15 cellular contexts compared by ENCODE assay signal in the genomic region with DNA sequence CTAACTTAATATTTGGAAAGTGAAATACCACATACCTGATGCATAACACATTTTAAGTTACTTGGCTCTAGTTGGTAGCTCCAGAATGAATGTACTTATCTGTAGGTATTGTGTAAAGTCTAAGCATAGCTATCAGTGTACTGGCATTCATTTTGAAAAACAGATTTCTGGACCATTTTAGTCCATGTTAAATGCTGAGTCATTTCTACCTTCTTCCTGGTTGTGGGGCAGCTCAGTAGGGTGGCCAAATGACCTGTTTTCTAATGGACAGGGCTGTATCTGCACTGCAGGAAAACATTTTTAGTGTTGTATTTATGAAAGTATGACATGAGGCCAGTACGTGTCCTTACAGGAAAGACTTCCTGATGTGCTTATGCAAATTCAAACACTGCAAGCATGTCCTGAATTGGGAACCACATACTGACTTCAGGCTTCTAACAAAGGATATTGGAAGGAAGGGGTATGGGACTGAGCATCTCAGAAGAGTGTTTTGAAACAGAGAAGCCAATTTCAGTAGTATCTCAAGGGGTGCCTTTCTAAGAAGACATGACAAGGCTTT.
DNase-seq lines count a peak whose midpoint lies in the region; ATAC-seq and TF ChIP-seq lines count a peak whose summit lies in the region.
"Had no signal": no experiment of that assay in that cellular context is flagged by ENCODE, and none has a peak within 500 bp of the region (broad histone marks: within the 10 kb centered on the region; RNA-seq: fewer than 3 reads in every experiment).

No MANE protein-coding gene starts in this region.

- in situ Hi-C loops in GM13976 (cut with MboI; ENCODE audit: low sequenced_read_pairs, unreplicated experiment) = no loop called here

- intact Hi-C loops in activated CD4-positive, alpha-beta T cell treated with anti-CD3 and anti-CD28 coated beads, Interleukin-2, amount 10 ng/mL, durations not matched to agents 24 days and 14 days (cut with micrococcal nuclease) = no loop called here
- intact Hi-C loops in lower leg skin (cut with DNase I; ENCODE audit: low total_unique reads) = no loop called here

- no peak overlapping the region for H3K9ac ChIP-seq in adipocyte (ENCODE audit: low read length)

- WGBS in lower leg skin, 2 donors = 14 to 21% methylated on average over 1 of the region's 1 CpG

- no peaks in the 10 kb centered on the region for H3K27me3 Mint-ChIP-seq in activated CD4-positive, alpha-beta T cell treated with anti-CD3 and anti-CD28 coated beads, Interleukin-2, amount 10 ng/mL, durations not matched to agents 24 days and 14 days

- DNase-seq in activated CD4-positive, alpha-beta T cell treated with anti-CD3 and anti-CD28 coated beads, Interleukin-2, amount 10 ng/mL, durations not matched to agents 24 days and 14 days = peak; percentile 60
- no peak for DNase-seq in activated CD4-positive, alpha-beta T cell treated with anti-CD3 and anti-CD28 coated beads, Interleukin-2, amount 50 U/mL, for 48 hours
- DNase-seq in adipocyte (ENCODE audit: low read depth) (peak; percentile 2), lower leg skin (ENCODE audit: low spot score in 2 of 2) (no peak), GM13976 (ENCODE audit: low spot score) (no peak), NOMO-1 (lab: John Stamatoyannopoulos, UW; ENCODE audit: unreplicated experiment in 2 of 2) (no peak), NCI-H187 treated with DMSO at 0.1 percent for 48 hours (lab: John Stamatoyannopoulos, UW) (no peak)
- DNase-seq: 8988T; activated CD4-positive, alpha-beta T cell treated with anti-CD3 and anti-CD28 coated beads, Interleukin-2, amount 50 U/mL, for 4 hours; DMS153; NCI-H1436; NCI-H748 treated with DMSO at 0.1 percent for 48 hours; retina; SW 1271 had no signal

- peaks cover 30% of the 10 kb centered on the region for H3K4me1 Mint-ChIP-seq in activated CD4-positive, alpha-beta T cell treated with anti-CD3 and anti-CD28 coated beads, Interleukin-2, amount 10 ng/mL, durations not matched to agents 24 days and 14 days

- ATAC-seq in HG02623 (IDR thresholded peaks at IDR 0.05; ENCODE audit: unreplicated experiment) = peak; percentile 30

- TF ChIP-seq POLR2A in lower leg skin (IDR thresholded peaks at IDR 0.05) = no peak

- H3K9me3 Mint-ChIP-seq in activated CD4-positive, alpha-beta T cell treated with anti-CD3 and anti-CD28 coated beads, Interleukin-2, amount 10 ng/mL, durations not matched to agents 24 days and 14 days = peaks cover 48% of the 10 kb centered on the region

- peak overlapping the region; percentile 55 for H3K4me3 Mint-ChIP-seq in activated CD4-positive, alpha-beta T cell treated with anti-CD3 and anti-CD28 coated beads, Interleukin-2, amount 10 ng/mL, durations not matched to agents 24 days and 14 days

- TF ChIP-seq CTCF in lower leg skin (IDR thresholded peaks at IDR 0.05) = no peak
- no peak for TF ChIP-seq CTCF in GM13976 (IDR thresholded peaks at IDR 0.05; ENCODE audit: borderline replicate concordance, control extremely low read depth, extremely low read depth, insufficient read depth, missing control alignments)

- no peaks in the 10 kb centered on the region for H3K27me3 ChIP-seq in adipocyte (replicated peaks; ENCODE audit: control insufficient read depth, insufficient read depth, low read length)

- H3K4me1 ChIP-seq in adipocyte (ENCODE audit: control insufficient read depth, insufficient read depth, low read length) = no peaks in the 10 kb centered on the region

- no peaks in the 10 kb centered on the region for H3K36me3 ChIP-seq in adipocyte (ENCODE audit: control insufficient read depth, insufficient read depth, low read length, severe bottlenecking)

- H3K9me3 ChIP-seq in adipocyte (ENCODE audit: control insufficient read depth, low read length) = peaks cover 4% of the 10 kb centered on the region

- peaks cover 53% of the 10 kb centered on the region for H3K36me3 Mint-ChIP-seq in activated CD4-positive, alpha-beta T cell treated with anti-CD3 and anti-CD28 coated beads, Interleukin-2, amount 10 ng/mL, durations not matched to agents 24 days and 14 days (ENCODE audit: low read depth)

- H3K4me3 ChIP-seq in adipocyte (ENCODE audit: low read length) = no peak overlapping the region
- peak overlapping the region; percentile 3 for H3K4me3 ChIP-seq in lower leg skin (ENCODE audit: low read depth, poor library complexity, severe bottlenecking)

- peak overlapping the region; percentile 2 for H3K27ac Mint-ChIP-seq in activated CD4-positive, alpha-beta T cell treated with anti-CD3 and anti-CD28 coated beads, Interleukin-2, amount 10 ng/mL, durations not matched to agents 24 days and 14 days

Comparison
In these comparisons a context has a peak if more than half of its experiments do, and no peak if none do; other contexts are left out.
1. DNase-seq: peak in activated CD4-positive, alpha-beta T cell treated with anti-CD3 and anti-CD28 coated beads, Interleukin-2, amount 10 ng/mL, durations not matched to agents 24 days and 14 days (single experiment) and adipocyte (single experiment); none in activated CD4-positive, alpha-beta T cell treated with anti-CD3 and anti-CD28 coated beads, Interleukin-2, amount 50 U/mL, for 48 hours (0 of 2), lower leg skin (0 of 2), GM13976 (single experiment), NOMO-1 (0 of 2) and NCI-H187 treated with DMSO at 0.1 percent for 48 hours (single experiment).